ENCODE assay signal across 8 cellular contexts in the genomic region with DNA sequence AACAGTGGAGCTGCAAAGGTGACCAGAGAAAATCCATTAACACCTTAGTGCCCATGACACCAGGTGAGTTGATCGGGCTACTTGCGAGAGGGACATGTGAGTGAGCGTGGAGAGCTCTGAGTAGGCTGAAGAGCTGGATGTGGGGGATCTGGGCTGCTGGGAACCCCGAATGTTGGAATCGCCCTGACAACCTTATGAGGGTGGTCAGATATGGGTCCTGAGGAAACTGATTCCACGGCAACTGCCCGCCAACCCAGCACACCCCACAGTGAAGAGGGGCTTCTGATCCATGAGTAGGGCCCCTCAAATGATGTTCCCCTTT. TPM values are rescaled to one million over a fixed set of nuclear protein-coding genes. Genes with fewer than 3 reads are reported as not detected.
DNase-seq lines count a peak whose midpoint lies in the region; ATAC-seq, FAIRE-seq and TF ChIP-seq lines count a peak whose summit lies in the region.

No MANE protein-coding gene starts in this region.

- H3K27ac ChIP-seq in kidney (ENCODE audit: low read depth in 2 of 2, low read length in 2 of 2) (peak overlapping the region; percentile 76 to 83), temporal lobe (ENCODE audit: low read depth, low read length) (peak overlapping the region; percentile 67)

- DNase-seq in NCI-H526 (lab: John Stamatoyannopoulos, UW), result peak; percentile 51 to 69
- no peak for DNase-seq in NCI-H526 treated with DMSO at 0.1 percent for 48 hours (lab: John Stamatoyannopoulos, UW)
- DNase-seq in activated naive CD8-positive, alpha-beta T cell treated with anti-CD3 and anti-CD28 coated beads for 36 hours, result no peak
- DNase-seq in kidney, result no peak
- DNase-seq in NCI-H226, result no peak
- no peak for DNase-seq in activated CD4-positive, alpha-beta T cell treated with anti-CD3 and anti-CD28 coated beads for 4 hours

- no peaks in the 10 kb centered on the region for H3K36me3 Mint-ChIP-seq in activated naive CD8-positive, alpha-beta T cell treated with anti-CD3 and anti-CD28 coated beads for 36 hours

- peaks cover 10 to 11% of the 10 kb centered on the region in 2 donors for H3K4me1 ChIP-seq in kidney (ENCODE audit: control insufficient read depth in 1 of 2, insufficient read depth in 1 of 2, low read depth in 1 of 2, low read length in 2 of 2)

- intact Hi-C loops in kidney (cut with DNase I), result no loop called here

- H3K9ac ChIP-seq in kidney (ENCODE audit: low read length in 2 of 2), result peak overlapping the region; percentile 66 to 87

- H3K4me3 ChIP-seq in kidney (ENCODE audit: low read length in 2 of 2), result peak overlapping the region; percentile 84 to 98

- ATAC-seq in GM18520 (IDR thresholded peaks at IDR 0.05; ENCODE audit: unreplicated experiment), result no peak

- no peaks in the 10 kb centered on the region for H3K27me3 Mint-ChIP-seq in activated naive CD8-positive, alpha-beta T cell treated with anti-CD3 and anti-CD28 coated beads for 36 hours

- FAIRE-seq in kidney (lab: Jason Lieb, UNC), result no peak

- H3K9me3 ChIP-seq in kidney (ENCODE audit: control insufficient read depth in 1 of 2, low read length in 2 of 2), result no peaks in the 10 kb centered on the region

- H3K4me3 Mint-ChIP-seq in activated naive CD8-positive, alpha-beta T cell treated with anti-CD3 and anti-CD28 coated beads for 36 hours, result peak overlapping the region; percentile 87

- no peaks in the 10 kb centered on the region for H3K9me3 Mint-ChIP-seq in activated naive CD8-positive, alpha-beta T cell treated with anti-CD3 and anti-CD28 coated beads for 36 hours

- H3K4me1 Mint-ChIP-seq in activated naive CD8-positive, alpha-beta T cell treated with anti-CD3 and anti-CD28 coated beads for 36 hours, result peaks cover 27% of the 10 kb centered on the region

- peak overlapping the region; percentile 69 for H3K27ac Mint-ChIP-seq in activated naive CD8-positive, alpha-beta T cell treated with anti-CD3 and anti-CD28 coated beads for 36 hours

- TF ChIP-seq CTCF in kidney (IDR thresholded peaks at IDR 0.05; ENCODE audit: borderline replicate concordance, extremely low read depth, insufficient read depth), result no peak

- H3K36me3 ChIP-seq in kidney (ENCODE audit: control insufficient read depth in 1 of 2, insufficient read depth in 2 of 2, low read length in 2 of 2), result no peaks in the 10 kb centered on the region

RNA-seq across cellular contexts. Expression of gene QSOX1, which starts 0.7 kb away (rescaled TPM):
- 10 to 100 TPM; 35.1 to 36.5 TPM for total RNA-seq in activated naive CD8-positive, alpha-beta T cell treated with anti-CD3 and anti-CD28 coated beads for 36 hours
- total RNA-seq in kidney, result 111 TPM
- 94.5 TPM for polyA plus RNA-seq in kidney (ENCODE audit: insufficient read depth, low read depth, low replicate concordance)
- total RNA-seq in temporal lobe, result 14.0 TPM

Comparison
In these comparisons a context has a peak if more than half of its experiments do, and no peak if none do; other contexts are left out.
1. DNase-seq: peak in NCI-H526 (2 of 2); none in NCI-H526 treated with DMSO at 0.1 percent for 48 hours (single experiment), activated naive CD8-positive, alpha-beta T cell treated with anti-CD3 and anti-CD28 coated beads for 36 hours (single experiment), kidney (single experiment), NCI-H226 (single experiment) and activated CD4-positive, alpha-beta T cell treated with anti-CD3 and anti-CD28 coated beads for 4 hours (0 of 2).